In genomic region chr12:93215290-93215678, GRCh38 we compare ENCODE assay signal across 30 cellular contexts.
"Had no signal": no experiment of that assay in that cellular context is flagged by ENCODE, and none has a peak within 500 bp of the region (broad histone marks: within the 10 kb centered on the region; RNA-seq: fewer than 3 reads in every experiment).

No MANE protein-coding gene starts in this region.

- H3K27me3 ChIP-seq: brain microvascular endothelial cell, esophagus squamous epithelium, gastroesophageal sphincter, heart right ventricle had no signal

- H3K36me3 ChIP-seq: brain microvascular endothelial cell, esophagus squamous epithelium, gastroesophageal sphincter, heart right ventricle had no signal

- DNase-seq: activated CD4-positive, alpha-beta memory T cell treated with anti-CD3 and anti-CD28 coated beads, Interleukin-2, amount 10 ng/mL, durations not matched to agents 7 days and 5 days; activated CD4-positive, alpha-beta T cell treated with anti-CD3 and anti-CD28 coated beads for 1 hour; activated CD4-positive, alpha-beta T cell treated with anti-CD3 and anti-CD28 coated beads for 4 hours; activated CD4-positive, alpha-beta T cell treated with anti-CD3 and anti-CD28 coated beads, Interleukin-2, amount 10 ng/mL, durations not matched to agents 7 days and 5 days; activated CD4-positive, alpha-beta T cell treated with anti-CD3 and anti-CD28 coated beads, Interleukin-2, amount 50 U/mL, for 4 hours; activated effector memory CD4-positive, alpha-beta T cell treated with Interleukin-2 at 50 U/mL for 16 hours; activated gamma-delta T cell treated with Interleukin-2 at 50 U/mL for 16 hours; activated naive CD4-positive, alpha-beta T cell treated with anti-CD3 and anti-CD28 coated beads, Interleukin-2, amount 50 U/mL, for 16 hours; activated naive CD4-positive, alpha-beta T cell treated with Interleukin-2 at 50 U/mL for 16 hours; activated T-cell treated with anti-CD3 and anti-CD28 coated beads, Interleukin-2, amount 50 U/mL, for 4 hours; amniotic stem cell; anterior cingulate cortex; brain microvascular endothelial cell; cortex of kidney; dermis blood vessel endothelial cell; effector CD4-positive, alpha-beta T cell; effector memory CD8-positive, alpha-beta T cell; esophagus squamous epithelium; foreskin melanocyte; heart right ventricle; T-helper 2 cell had no signal

- H3K27ac ChIP-seq: brain microvascular endothelial cell, epithelial cell of prostate, esophagus squamous epithelium, gastroesophageal sphincter, heart right ventricle, VCaP had no signal

- H3K9me3 ChIP-seq: esophagus squamous epithelium, gastroesophageal sphincter had no signal

- H3K4me3 ChIP-seq: esophagus squamous epithelium, gastroesophageal sphincter, heart right ventricle had no signal

- ATAC-seq: activated T-cell treated with anti-CD3 and anti-CD28 coated beads, Interleukin-2, amount 50 U/mL, for 4 hours; activated T-helper 17 cell treated with anti-CD3 and anti-CD28 coated beads, Interleukin-2, amount 50 U/mL, for 72 hours; effector memory CD8-positive, alpha-beta T cell; gastroesophageal sphincter; heart right ventricle; WTC11 had no signal

- H3K4me1 ChIP-seq: esophagus squamous epithelium, gastroesophageal sphincter had no signal

- FAIRE-seq: astrocyte, bronchial epithelial cell, endometrium, endothelial cell of umbilical vein had no signal
